In the genomic region with DNA sequence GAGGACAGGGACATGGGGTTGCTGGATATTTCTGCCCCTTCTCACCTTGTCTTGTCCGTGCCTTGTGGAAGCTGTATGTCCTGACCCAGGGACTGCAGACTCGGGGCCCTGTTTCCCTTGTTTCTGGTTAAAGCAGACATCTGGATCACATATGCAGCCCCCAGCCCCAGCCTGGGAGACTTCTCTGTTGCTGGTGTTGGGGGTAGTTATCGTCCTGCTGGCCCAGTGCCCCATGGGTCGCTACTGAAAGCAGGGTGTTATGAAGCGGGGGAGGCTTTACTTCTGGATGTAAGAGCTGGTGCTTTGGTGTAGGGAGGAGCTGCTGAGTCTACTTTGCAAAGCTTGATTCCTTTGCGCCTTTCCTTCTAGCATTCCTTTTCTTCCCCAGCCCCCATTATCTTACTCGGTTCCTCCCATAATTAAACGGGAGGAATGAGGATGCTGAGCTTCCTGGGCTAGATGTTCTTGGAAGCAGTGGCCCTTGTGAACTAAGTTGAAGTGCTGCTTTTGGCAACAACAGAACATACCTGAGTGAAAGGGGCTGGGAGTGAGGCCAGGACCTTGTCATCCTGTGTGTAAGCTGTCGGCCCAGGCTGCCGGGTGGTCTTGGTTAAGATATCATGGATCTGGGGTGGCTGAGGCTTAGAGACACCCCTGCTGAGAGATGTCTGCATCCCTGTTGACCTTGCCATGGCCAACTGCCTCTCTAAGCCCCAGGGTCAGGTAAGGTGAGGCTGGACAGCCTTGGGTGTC, we compare ENCODE assay signal across 11 cellular contexts. TPM values are rescaled to one million over a fixed set of nuclear protein-coding genes. Genes with fewer than 3 reads are reported as not detected.
DNase-seq lines count a peak whose midpoint lies in the region; ATAC-seq and TF ChIP-seq lines count a peak whose summit lies in the region.
"Had no signal": no experiment of that assay in that cellular context is flagged by ENCODE, and none has a peak within 500 bp of the region (broad histone marks: within the 10 kb centered on the region; RNA-seq: fewer than 3 reads in every experiment).

No MANE protein-coding gene starts in this region.

- H3K9me3 ChIP-seq in Loucy (ENCODE audit: insufficient read depth, low read depth, low read length) (no peaks in the 10 kb centered on the region), neural cell (ENCODE audit: low read length) (no peaks in the 10 kb centered on the region)

- H3K36me3 ChIP-seq in Loucy (ENCODE audit: insufficient read depth, low read length) (peaks cover 2% of the 10 kb centered on the region; the same call in 1 of the 2 replicates), neural cell (ENCODE audit: insufficient read depth, low read length) (no peaks in the 10 kb centered on the region)

- peaks cover 49 to 74% of the 10 kb centered on the region in 2 donors for H3K36me3 Mint-ChIP-seq in CD14-positive monocyte

- H3K27me3 Mint-ChIP-seq in CD14-positive monocyte (ENCODE audit: low read depth in 3 of 3): no peaks in the 10 kb centered on the region

- peak overlapping the region; percentile 84 for H3K4me3 ChIP-seq in Loucy (ENCODE audit: low read length, poor library complexity, severe bottlenecking)
- peak overlapping the region in 47 of 59 donors; percentile 3 to 72 (median 26) for H3K4me3 ChIP-seq in dorsolateral prefrontal cortex
- peak overlapping the region; percentile 90 for H3K4me3 ChIP-seq in neural cell (ENCODE audit: low read length)

- peak overlapping the region; percentile 88 for H3K9ac ChIP-seq in Loucy (ENCODE audit: low read depth, low read length, poor library complexity, severe bottlenecking)
- peak overlapping the region; percentile 38 for H3K9ac ChIP-seq in neural cell (ENCODE audit: low read length)

- H3K27me3 ChIP-seq in Loucy (ENCODE audit: insufficient read depth, low read length, poor library complexity, severe bottlenecking) (no peaks in the 10 kb centered on the region), dorsolateral prefrontal cortex (no peaks in the 10 kb centered on the region), neural cell (ENCODE audit: insufficient read depth, low read depth, low read length) (peaks cover 3% of the 10 kb centered on the region)

- H3F3A ChIP-seq in Loucy (ENCODE audit: low read depth): no peaks in the 10 kb centered on the region
- H3F3A ChIP-seq in neural cell (ENCODE audit: insufficient read depth, low read length, poor library complexity, severe bottlenecking): no peaks in the 10 kb centered on the region

- H3K4me2 ChIP-seq in Loucy (ENCODE audit: low read depth, low read length, poor library complexity, severe bottlenecking): peak overlapping the region; percentile 96
- peak overlapping the region; percentile 15 for H3K4me2 ChIP-seq in neural cell (ENCODE audit: low read length)

- peak overlapping the region; percentile 93 to 94 for H3K4me3 Mint-ChIP-seq in CD14-positive monocyte

- peaks cover 83% of the 10 kb centered on the region for H3K4me1 Mint-ChIP-seq in CD14-positive monocyte

- DNase-seq in CD14-positive monocyte (ENCODE audit: low spot score): no peak
- no peak for DNase-seq in dorsolateral prefrontal cortex
- DNase-seq in occipital lobe (lab: John Stamatoyannopoulos, UW): no peak
- no peak for DNase-seq in cerebellum (ENCODE audit: low spot score)
- DNase-seq: GF-D8, NCI-H1417 treated with DMSO at 0.1 percent for 48 hours had no signal

- no peak overlapping the region for H2AFZ ChIP-seq in Loucy (ENCODE audit: low read length)
- no peak overlapping the region for H2AFZ ChIP-seq in neural cell (ENCODE audit: low read depth, low read length)

- ATAC-seq in HG02840 (IDR thresholded peaks at IDR 0.05; ENCODE audit: low FRiP score, unreplicated experiment) (no peak), HG02885 (IDR thresholded peaks at IDR 0.05; ENCODE audit: poor library complexity, unreplicated experiment) (no peak)
- ATAC-seq: HCT116 had no signal

- H3K79me2 ChIP-seq in Loucy (ENCODE audit: insufficient read depth, low read length) (peaks cover 90% of the 10 kb centered on the region), neural cell (replicated peaks; ENCODE audit: insufficient read depth, low read length) (peaks cover 76% of the 10 kb centered on the region)

- no peak for TF ChIP-seq EP300 in neural cell (conservative IDR thresholded peaks at IDR 0.05; ENCODE audit: poor library complexity, severe bottlenecking)

- H3K9me2 ChIP-seq in Loucy (replicated peaks; ENCODE audit: low read depth, low read length) (no peaks in the 10 kb centered on the region), neural cell (ENCODE audit: insufficient read depth, low read length) (no peaks in the 10 kb centered on the region)

- H3K27ac ChIP-seq in dorsolateral prefrontal cortex: peak overlapping the region in 5 of 59 donors; percentile 17 to 65 (median 38)
- H3K27ac ChIP-seq in neural cell (ENCODE audit: low read length): no peak overlapping the region

- peaks cover 78% of the 10 kb centered on the region for H3K4me1 ChIP-seq in Loucy (ENCODE audit: insufficient read depth, low read length, poor library complexity, severe bottlenecking)

- H3K9me3 Mint-ChIP-seq in CD14-positive monocyte: peaks cover 0 to 2% (median 0%) of the 10 kb centered on the region in 7 donors

- TF ChIP-seq RAD21 in neural cell (conservative IDR thresholded peaks at IDR 0.05): no peak

- peak overlapping the region in 6 of 7 donors; percentile 64 to 94 (median 86) for H3K27ac Mint-ChIP-seq in CD14-positive monocyte

- intact Hi-C loops in CD14-positive monocyte (cut with micrococcal nuclease): loop anchor here (5.0 to 10.0 kb wide), 3 partner anchors 34 to 163 kb away; partner anchors contain the start of gene STAMBP (in 1 of the 2)
- intact Hi-C loops in dorsolateral prefrontal cortex (cut with DNase I): loop anchor here (5.0 kb wide), 3 partner anchors 61 to 156 kb away; partner anchors contain the start of gene DGUOK (in 1 of the 2)

- H4K20me1 ChIP-seq in Loucy (ENCODE audit: insufficient read depth, low read length, poor library complexity, severe bottlenecking) (peaks cover 73% of the 10 kb centered on the region), neural cell (ENCODE audit: insufficient read depth) (no peaks in the 10 kb centered on the region)

- no peak for TF ChIP-seq CTCF in CD14-positive monocyte (IDR thresholded peaks at IDR 0.05)
- TF ChIP-seq CTCF in Loucy (conservative IDR thresholded peaks at IDR 0.05; ENCODE audit: low read length): no peak
- TF ChIP-seq CTCF in dorsolateral prefrontal cortex (IDR thresholded peaks at IDR 0.05 in 54 of 56, conservative IDR thresholded peaks at IDR 0.05 in 2 of 56; ENCODE audit: low read depth in 1 of 56, partially characterized antibody in 56 of 56): no peak
- TF ChIP-seq CTCF in neural cell (IDR thresholded peaks at IDR 0.05; ENCODE audit: poor library complexity, severe bottlenecking): no peak

TF ChIP-seq in neural cell, 6 proteins besides CTCF, POLR2A, EP300 and RAD21:
- no peak for TF ChIP-seq POLR2AphosphoS5 (IDR thresholded peaks at IDR 0.05)

RNA-seq across cellular contexts. Expression of gene TET3, which starts 3.4 kb away (rescaled TPM):
- polyA plus RNA-seq in CD14-positive monocyte (1 to 10 TPM in 1 of 2 donors, under 1 TPM in 1; 0.79 to 1.4 TPM), neural cell (18.2 and 19.6 TPM in 2 replicates)
- total RNA-seq in dorsolateral prefrontal cortex (10 to 100 TPM; 16.6 to 47.0 (median 25.4) TPM), occipital lobe (20.9 TPM), cerebellum (22.0 TPM)
- 46.0 and 58.6 TPM in 2 replicates for polyA minus RNA-seq in neural cell

Comparison
In these comparisons a context has a peak if more than half of its experiments do, and no peak if none do; other contexts are left out.
1. H3K4me3 ChIP-seq: peak in every context shown above with its lines; median percentile 90 in neural cell; 84 in Loucy; 26 in dorsolateral prefrontal cortex.